In the genomic region with DNA sequence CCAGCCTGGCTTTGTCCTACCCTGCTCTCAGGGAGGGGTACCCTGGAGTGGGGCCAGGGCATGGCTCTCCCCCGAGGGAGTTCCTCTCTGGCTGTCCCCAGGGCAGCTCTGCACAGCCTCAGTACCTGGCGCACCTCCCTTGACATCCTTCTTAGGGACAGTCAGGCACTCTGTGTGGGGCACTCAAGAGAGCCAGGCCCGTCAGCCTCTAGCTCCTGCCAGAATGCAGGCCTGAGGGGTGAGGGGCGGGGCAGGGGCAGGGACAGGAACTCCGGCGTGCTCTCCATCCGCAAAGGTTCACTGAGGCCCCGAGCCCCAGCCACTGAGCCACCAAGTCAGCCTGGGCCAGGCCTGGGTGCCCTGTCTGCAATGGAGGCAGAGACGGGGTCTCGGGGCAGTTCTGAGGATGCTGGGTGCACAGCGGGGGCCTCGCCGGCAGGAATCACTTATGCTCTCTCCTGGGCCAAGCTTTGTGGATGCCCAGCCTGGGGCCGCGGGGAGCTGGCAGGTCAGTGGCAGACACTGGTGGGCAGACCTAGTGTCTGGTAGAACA, we compare ENCODE assay signal across 8 cellular contexts. TPM values are rescaled to one million over a fixed set of nuclear protein-coding genes. Genes with fewer than 3 reads are reported as not detected.
A peak's percentile ranks its signal among the peaks of the same experiment; 100 is the strongest.
DNase-seq lines count a peak whose midpoint lies in the region; ATAC-seq and TF ChIP-seq lines count a peak whose summit lies in the region.

No MANE protein-coding gene starts in this region.

- intact Hi-C loops in gastrocnemius medialis (cut with DNase I; ENCODE audit: low total_unique reads), result no loop called here

- in situ Hi-C loops in gastrocnemius medialis (cut with MboI; ENCODE audit: low sequenced_read_pairs in 4 of 4), result no loop called here

- peaks cover 16% of the 10 kb centered on the region for H3K36me3 ChIP-seq in ACC112 (ENCODE audit: insufficient read depth, low read length)
- H3K36me3 ChIP-seq in KOPT-K1 (ENCODE audit: insufficient read depth, low read length), result 0 out of 2 replicates have a peak, but pooled peaks cover 15% of the 10 kb centered on the region
- H3K36me3 ChIP-seq in gastrocnemius medialis, result peaks cover 0 to 20% of the 10 kb centered on the region in 2 donors

- ATAC-seq in GM19395 (IDR thresholded peaks at IDR 0.05; ENCODE audit: unreplicated experiment) (peak; percentile 13), gastrocnemius medialis (no peak)

- H3K4me3 ChIP-seq in ACC112 (ENCODE audit: low read depth, low read length) (no peak overlapping the region), gastrocnemius medialis (peak overlapping the region in 2 of 4 donors; percentile 40 to 45)

- H3K4me3 Mint-ChIP-seq in endothelial cell (ENCODE audit: unreplicated experiment), result peak overlapping the region; percentile 77

- H2AFZ ChIP-seq in ACC112 (ENCODE audit: low read length, unreplicated experiment), result no peak overlapping the region

- no peak for TF ChIP-seq POLR2A in gastrocnemius medialis (IDR thresholded peaks at IDR 0.05)

- TF ChIP-seq CTCF in endothelial cell (IDR thresholded peaks at IDR 0.05; ENCODE audit: unreplicated experiment) (no peak), gastrocnemius medialis (IDR thresholded peaks at IDR 0.05 in 4 of 5, conservative IDR thresholded peaks at IDR 0.05 in 1 of 5) (no peak)

- H3K27me3 Mint-ChIP-seq in endothelial cell (ENCODE audit: unreplicated experiment), result peaks cover 10% of the 10 kb centered on the region

- H3K27me3 ChIP-seq in ACC112 (ENCODE audit: insufficient read depth, low read length) (no peaks in the 10 kb centered on the region), gastrocnemius medialis (no peaks in the 10 kb centered on the region)

- peaks cover 7% of the 10 kb centered on the region for H3K79me2 ChIP-seq in ACC112 (ENCODE audit: control insufficient read depth, insufficient read depth, low read length, unreplicated experiment)

- peaks cover 19% of the 10 kb centered on the region for H3K36me3 Mint-ChIP-seq in endothelial cell (ENCODE audit: low read depth, unreplicated experiment)

- peak overlapping the region; percentile 59 for H3K27ac ChIP-seq in ACC112 (ENCODE audit: low read depth, low read length)
- H3K27ac ChIP-seq in KOPT-K1 (ENCODE audit: low read depth, low read length, poor library complexity, severe bottlenecking), result peak overlapping the region; percentile 27
- H3K27ac ChIP-seq in gastrocnemius medialis, result peak overlapping the region; percentile 57 to 68 (median 60)

- H3K9me3 Mint-ChIP-seq in endothelial cell (ENCODE audit: unreplicated experiment), result no peaks in the 10 kb centered on the region

- DNase-seq in endothelial cell (ENCODE audit: low spot score), result no peak
- no peak for DNase-seq in gastrocnemius medialis
- DNase-seq in NOMO-1 (lab: John Stamatoyannopoulos, UW; ENCODE audit: unreplicated experiment in 2 of 2), result no peak
- no peak for DNase-seq in GF-D8 (lab: John Stamatoyannopoulos, UW)
- no peak for DNase-seq in NCI-H345 (lab: John Stamatoyannopoulos, UW)

- H3K9me3 ChIP-seq in KOPT-K1 (ENCODE audit: insufficient read depth, low read length, poor library complexity, severe bottlenecking) (no peaks in the 10 kb centered on the region), gastrocnemius medialis (no peaks in the 10 kb centered on the region)

- peaks cover 9% of the 10 kb centered on the region for H3K4me1 Mint-ChIP-seq in endothelial cell (ENCODE audit: unreplicated experiment)

- H3K4me1 ChIP-seq in ACC112 (ENCODE audit: control insufficient read depth, insufficient read depth, low read length, unreplicated experiment), result peaks cover 37% of the 10 kb centered on the region
- peaks cover 18 to 22% of the 10 kb centered on the region in 2 donors for H3K4me1 ChIP-seq in gastrocnemius medialis

- H3K27ac Mint-ChIP-seq in endothelial cell (ENCODE audit: unreplicated experiment), result no peak overlapping the region

RNA-seq across cellular contexts. Expression of gene LIMK1, which starts 10.1 kb away (rescaled TPM):
- total RNA-seq in endothelial cell (ENCODE audit: unreplicated experiment) (51.0 TPM), gastrocnemius medialis (10 to 100 TPM; 15.3 to 56.4 (median 23.3) TPM)
